In genomic region chr6:139242457-139243240, GRCh38 we compare ENCODE assay signal across 19 cellular contexts. TPM values are rescaled to one million over a fixed set of nuclear protein-coding genes. Genes with fewer than 3 reads are reported as not detected.
DNase-seq lines count a peak whose midpoint lies in the region; ATAC-seq and TF ChIP-seq lines count a peak whose summit lies in the region.
"Had no signal": no experiment of that assay in that cellular context is flagged by ENCODE, and none has a peak within 500 bp of the region (broad histone marks: within the 10 kb centered on the region; RNA-seq: fewer than 3 reads in every experiment).

No MANE protein-coding gene starts in this region.

- H3K14ac ChIP-seq in mesenchymal stem cell (ENCODE audit: low read length in 2 of 2) = no peak overlapping the region

- H3K4me2 ChIP-seq in mesenchymal stem cell (ENCODE audit: low read length, poor library complexity, severe bottlenecking) = no peak overlapping the region

- in situ Hi-C loops in gastrocnemius medialis (cut with MboI; ENCODE audit: low sequenced_read_pairs in 4 of 4) = loop anchor here in 1 of 4 donors (25.0 kb wide), 1 partner anchor 520 kb away; no protein-coding TSS in a partner anchor

- H3K27me3 ChIP-seq in mesenchymal stem cell (ENCODE audit: control insufficient read depth in 1 of 2, insufficient read depth in 1 of 2, low read length in 2 of 2) (no peaks in the 10 kb centered on the region), gastrocnemius medialis (no peaks in the 10 kb centered on the region), Peyer's patch (no peaks in the 10 kb centered on the region)
- H3K27me3 ChIP-seq: SJSA1 had no signal

- no peaks in the 10 kb centered on the region for H3K9me3 ChIP-seq in mesenchymal stem cell (ENCODE audit: control insufficient read depth, low read length)
- no peaks in the 10 kb centered on the region for H3K9me3 ChIP-seq in gastrocnemius medialis
- H3K9me3 ChIP-seq in Peyer's patch = no peaks in the 10 kb centered on the region
- H3K9me3 ChIP-seq: SJSA1 had no signal

- 95% methylated on average over 29 of the region's 29 CpGs for WGBS in mesenchymal stem cell

- H2BK15ac ChIP-seq in mesenchymal stem cell (ENCODE audit: low read depth, poor library complexity, severe bottlenecking) = no peak overlapping the region

- no peak overlapping the region for H2AFZ ChIP-seq in mesenchymal stem cell (ENCODE audit: low read depth, low read length)
- H2AFZ ChIP-seq: GM23248 had no signal

- intact Hi-C loops in gastrocnemius medialis (cut with DNase I; ENCODE audit: low total_unique reads) = no loop called here

- ATAC-seq in gastrocnemius medialis = no peak
- ATAC-seq: PC-3 had no signal

- H4K91ac ChIP-seq in mesenchymal stem cell (ENCODE audit: low read length) = peak overlapping the region; percentile 36

- no peaks in the 10 kb centered on the region for H3K79me1 ChIP-seq in mesenchymal stem cell (replicated peaks; ENCODE audit: low read length, poor library complexity, severe bottlenecking)

- peak overlapping the region; percentile 49 to 79 for H2BK12ac ChIP-seq in mesenchymal stem cell (ENCODE audit: low read length in 2 of 2)

- no peak overlapping the region for H3K23ac ChIP-seq in mesenchymal stem cell (ENCODE audit: low read length in 2 of 2)

- peak overlapping the region; percentile 26 to 95 for H3K18ac ChIP-seq in mesenchymal stem cell (ENCODE audit: low read depth in 1 of 2, low read length in 2 of 2)

- TF ChIP-seq CTCF in gastrocnemius medialis (IDR thresholded peaks at IDR 0.05 in 4 of 5, conservative IDR thresholded peaks at IDR 0.05 in 1 of 5) (no peak), Peyer's patch (IDR thresholded peaks at IDR 0.05) (no peak)

- no peak for TF ChIP-seq POLR2A in gastrocnemius medialis (IDR thresholded peaks at IDR 0.05)
- no peak for TF ChIP-seq POLR2A in Peyer's patch (IDR thresholded peaks at IDR 0.05)

- H2AK5ac ChIP-seq in mesenchymal stem cell (ENCODE audit: low read length, severe bottlenecking) = no peak overlapping the region

- H3K4ac ChIP-seq in mesenchymal stem cell (ENCODE audit: low read depth in 1 of 2, low read length in 2 of 2) = peak overlapping the region; percentile 15 to 32

- H2BK5ac ChIP-seq in mesenchymal stem cell (ENCODE audit: low read depth, low read length, poor library complexity, severe bottlenecking) = no peak overlapping the region

- no peaks in the 10 kb centered on the region for H3K4me1 ChIP-seq in mesenchymal stem cell (ENCODE audit: control insufficient read depth, insufficient read depth, low read depth, low read length)
- H3K4me1 ChIP-seq in gastrocnemius medialis = peaks cover 30 to 35% of the 10 kb centered on the region in 2 donors
- H3K4me1 ChIP-seq in Peyer's patch = no peaks in the 10 kb centered on the region

- no peak overlapping the region for H2BK120ac ChIP-seq in mesenchymal stem cell (ENCODE audit: low read depth, low read length)

- peak; percentile 12 for DNase-seq in NCI-H82 (lab: John Stamatoyannopoulos, UW)
- no peak for DNase-seq in NCI-H82 treated with DMSO at 0.1 percent for 48 hours (lab: John Stamatoyannopoulos, UW; ENCODE audit: unreplicated experiment)
- peak; percentile 9 for DNase-seq in NCI-H69 (lab: John Stamatoyannopoulos, UW)
- DNase-seq in mesenchymal stem cell = no peak
- DNase-seq in gastrocnemius medialis = no peak
- DNase-seq in NCI-H187 (lab: John Stamatoyannopoulos, UW) = no peak
- DNase-seq in Peyer's patch = no peak
- DNase-seq in SHP77 treated with DMSO at 0.1 percent for 48 hours (lab: John Stamatoyannopoulos, UW) = no peak
- DNase-seq: 8988T, DMS153, GF-D8, KBM-7, NCI-H1105, NCI-H1694, NCI-H510A, NCI-H774, PC-3 had no signal

- no peak overlapping the region for H3K27ac ChIP-seq in mesenchymal stem cell (ENCODE audit: low read length, poor library complexity, severe bottlenecking)
- H3K27ac ChIP-seq in gastrocnemius medialis = peak overlapping the region; percentile 39 to 80 (median 70)
- no peak overlapping the region for H3K27ac ChIP-seq in Peyer's patch
- H3K27ac ChIP-seq: GM23248, SJSA1 had no signal

- H3K4me3 ChIP-seq in mesenchymal stem cell (ENCODE audit: insufficient read depth in 1 of 2, low read depth in 1 of 2, low read length in 2 of 2) = no peak overlapping the region
- no peak overlapping the region for H3K4me3 ChIP-seq in gastrocnemius medialis
- no peak overlapping the region for H3K4me3 ChIP-seq in Peyer's patch
- H3K4me3 ChIP-seq: GM23248, SJSA1 had no signal

- no peak overlapping the region for H3K9ac ChIP-seq in mesenchymal stem cell (ENCODE audit: low read length)
- H3K9ac ChIP-seq: GM23248 had no signal

- H3K36me3 ChIP-seq in mesenchymal stem cell (ENCODE audit: control insufficient read depth in 1 of 2, insufficient read depth in 2 of 2, low read depth in 1 of 2, low read length in 2 of 2) (no peaks in the 10 kb centered on the region), gastrocnemius medialis (peaks cover 0 to 34% of the 10 kb centered on the region in 2 donors), Peyer's patch (no peaks in the 10 kb centered on the region)
- H3K36me3 ChIP-seq: SJSA1 had no signal

- peak overlapping the region; percentile 62 for H4K8ac ChIP-seq in mesenchymal stem cell (ENCODE audit: low read length)

RNA-seq across cellular contexts. Expression of gene TXLNB, which starts 49.1 kb away (rescaled TPM):
- polyA plus RNA-seq in mesenchymal stem cell (2013, experiment 1 of 2) = 0.55 TPM
- 0.67 TPM for polyA plus RNA-seq in mesenchymal stem cell (2013, experiment 2 of 2)
- total RNA-seq in gastrocnemius medialis (100 to 1,000 TPM in 2 of 4 donors, 10 to 100 TPM in 2; 58.3 to 197 (median 124) TPM), Peyer's patch (1 to 10 TPM in 2 of 4 donors, under 1 TPM in 1, not detected in 1; 0.54 to 1.7 (median 1.0) TPM)
- total RNA-seq: SJSA1 had no signal

Comparison
In these comparisons a context has a peak if more than half of its experiments do, and no peak if none do; other contexts are left out.
1. DNase-seq: peak in NCI-H82 (single experiment) and NCI-H69 (single experiment); none in NCI-H82 treated with DMSO at 0.1 percent for 48 hours (single experiment), mesenchymal stem cell (single experiment), gastrocnemius medialis (0 of 2), NCI-H187 (0 of 2), Peyer's patch (0 of 3) and SHP77 treated with DMSO at 0.1 percent for 48 hours (single experiment).
2. H3K27ac ChIP-seq: peak in gastrocnemius medialis (4 of 4); none in mesenchymal stem cell (single experiment) and Peyer's patch (0 of 4).
3. RNA of gene TXLNB, which starts 49.1 kb away (total RNA-seq): 58.3 to 197 TPM in gastrocnemius medialis; 0.54 to 1.7 TPM in Peyer's patch; every median in the first group is over 10 times any median in the second.